27 cellular contexts compared by ENCODE assay signal in genomic region chr1:93992190-93992589, GRCh38.
"Had no signal": no experiment of that assay in that cellular context is flagged by ENCODE, and none has a peak within 500 bp of the region (broad histone marks: within the 10 kb centered on the region; RNA-seq: fewer than 3 reads in every experiment).

No MANE protein-coding gene starts in this region.

- H3K4me1 ChIP-seq: left ventricle myocardium inferior, neural progenitor cell, prostate gland, transverse colon had no signal

- H3K36me3 ChIP-seq: esophagus squamous epithelium, heart right ventricle, left ventricle myocardium inferior, lower lobe of right lung, neural progenitor cell, prostate gland, suprapubic skin, transverse colon, vagina had no signal

- H2AFZ ChIP-seq: neural progenitor cell had no signal

- H3K36me3 Mint-ChIP-seq: neural progenitor cell had no signal

- H3K4me3 Mint-ChIP-seq: nephron; neural progenitor cell; stimulated activated naive CD8-positive, alpha-beta T cell treated with anti-CD3 and anti-CD28 coated beads, Interleukin-15, amount 100 ng/mL, for 72 hours had no signal

- FAIRE-seq: colon, islet of Langerhans had no signal

- DNase-seq: dorsolateral prefrontal cortex; effector CD8-positive, alpha-beta T cell; erythroblast; esophagus squamous epithelium; foreskin melanocyte; glutamatergic neuron; heart right ventricle; hippocampal formation; left cardiac atrium; left ventricle myocardium inferior; lower lobe of right lung; nucleus accumbens; right cardiac atrium; stimulated activated CD4-positive, alpha-beta T cell treated with anti-CD3 and anti-CD28 coated beads, Interleukin-15, amount 100 ng/mL, for 24 hours; stimulated activated CD4-positive, alpha-beta T cell treated with anti-CD3 and anti-CD28 coated beads, Interleukin-2, amount 100 ng/mL, for 48 hours; stimulated activated CD8-positive, alpha-beta memory T cell treated with anti-CD3 and anti-CD28 coated beads, Interleukin-4, amount 100 ng/mL, for 48 hours; stimulated activated naive CD4-positive, alpha-beta T cell; stimulated activated naive CD8-positive, alpha-beta T cell treated with anti-CD3 and anti-CD28 coated beads, Interleukin-15, amount 100 ng/mL, for 72 hours; transverse colon had no signal

- ATAC-seq: heart right ventricle; left cardiac atrium; lower lobe of right lung; right cardiac atrium; stimulated activated naive CD8-positive, alpha-beta T cell treated with anti-CD3 and anti-CD28 coated beads, Interleukin-15, amount 100 ng/mL, for 72 hours had no signal

- H3K4me3 ChIP-seq: dorsolateral prefrontal cortex, esophagus squamous epithelium, heart right ventricle, left ventricle myocardium inferior, lower lobe of right lung, neural progenitor cell, prostate gland, skin epidermis, suprapubic skin, transverse colon, vagina had no signal

- H3K9me3 ChIP-seq: esophagus squamous epithelium, heart right ventricle, left ventricle myocardium inferior, lower lobe of right lung, prostate gland, suprapubic skin, transverse colon, vagina had no signal

- H3K4me1 Mint-ChIP-seq: nephron, neural progenitor cell had no signal

- H3K4me2 ChIP-seq: neural progenitor cell had no signal

- H3K9me3 Mint-ChIP-seq: nephron; neural progenitor cell; stimulated activated naive CD8-positive, alpha-beta T cell treated with anti-CD3 and anti-CD28 coated beads, Interleukin-15, amount 100 ng/mL, for 72 hours had no signal

- H3K9ac ChIP-seq: neural progenitor cell had no signal

- H3K27ac Mint-ChIP-seq: nephron, neural progenitor cell had no signal

- H3K27ac ChIP-seq: dorsolateral prefrontal cortex, esophagus squamous epithelium, heart right ventricle, left ventricle myocardium inferior, lower lobe of right lung, neural progenitor cell, prostate gland, skin epidermis, suprapubic skin, transverse colon, vagina had no signal

- H3K27me3 ChIP-seq: neural progenitor cell, suprapubic skin, transverse colon, vagina had no signal
